ENCODE assay signal across 27 cellular contexts in the genomic region with DNA sequence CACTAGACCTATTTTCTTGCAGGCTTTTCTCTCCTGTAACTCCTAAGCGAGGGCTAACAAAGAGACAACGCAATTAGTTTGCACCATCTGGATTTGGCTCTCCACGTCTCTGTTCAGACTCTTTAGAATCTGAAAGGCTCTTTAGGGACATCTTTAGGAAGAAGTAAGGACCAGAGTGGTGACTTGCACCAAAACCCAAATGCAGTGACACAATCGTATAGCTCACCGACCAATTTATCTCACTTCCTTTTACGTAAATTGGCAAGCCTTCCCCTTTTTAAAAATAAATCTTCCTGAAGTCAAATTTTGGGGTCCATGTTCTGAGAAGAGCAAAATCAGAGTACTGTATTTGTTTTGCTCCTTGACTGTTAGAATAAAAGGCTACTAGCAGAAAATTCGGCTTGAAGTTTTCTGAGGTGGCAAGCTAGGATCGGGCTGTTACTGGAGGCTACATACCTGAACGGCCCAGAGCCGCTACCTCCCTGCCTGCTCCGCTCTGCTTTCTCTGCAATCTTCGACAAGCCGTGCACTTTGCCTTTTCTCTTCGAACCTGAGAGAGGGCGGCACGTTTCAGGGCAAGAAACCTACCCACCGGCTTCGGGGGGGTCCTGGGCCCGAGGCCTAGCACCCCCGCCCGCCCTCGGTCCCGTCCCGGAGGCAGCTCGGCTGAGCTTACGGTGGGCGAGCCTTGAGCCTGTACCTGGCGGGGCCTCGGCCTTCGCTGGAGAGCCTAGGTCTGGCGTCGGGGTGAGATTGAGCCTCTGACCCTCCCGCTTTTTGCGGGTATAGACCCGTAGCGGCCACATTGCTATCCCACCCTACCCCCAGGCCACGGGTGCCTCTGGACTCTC. TPM values are rescaled to one million over a fixed set of nuclear protein-coding genes. Genes with fewer than 3 reads are reported as not detected.
DNase-seq lines count a peak whose midpoint lies in the region; ATAC-seq, FAIRE-seq and TF ChIP-seq lines count a peak whose summit lies in the region.
"Had no signal": no experiment of that assay in that cellular context is flagged by ENCODE, and none has a peak within 500 bp of the region (broad histone marks: within the 10 kb centered on the region; RNA-seq: fewer than 3 reads in every experiment).

No MANE protein-coding gene starts in this region.

- no peaks in the 10 kb centered on the region for H3K9me3 ChIP-seq in left ventricle myocardium inferior (replicated peaks)
- H3K9me3 ChIP-seq in H1 (ENCODE audit: insufficient read depth in 2 of 2, low read depth in 1 of 2, low read length in 1 of 2), result no peaks in the 10 kb centered on the region
- no peaks in the 10 kb centered on the region for H3K9me3 ChIP-seq in upper lobe of right lung
- no peaks in the 10 kb centered on the region for H3K9me3 ChIP-seq in gastrocnemius medialis
- H3K9me3 ChIP-seq: Caco-2, HAP-1 had no signal

- no peak overlapping the region for H3K9ac ChIP-seq in H1 (replicated peaks in 1 of 4; ENCODE audit: extremely low read depth in 1 of 4, low read depth in 3 of 4, low read length in 3 of 4)

- no peak overlapping the region for H2BK15ac ChIP-seq in H1 (ENCODE audit: low read length)

- H3K4me2 ChIP-seq in H1 (ENCODE audit: insufficient read depth in 1 of 2, low read depth in 2 of 2, low read length in 2 of 2), result no peak overlapping the region

- intact Hi-C loops in left ventricle myocardium inferior (cut with micrococcal nuclease) (no loop called here), left ventricle myocardium superior (cut with micrococcal nuclease) (no loop called here), upper lobe of right lung (cut with DNase I) (no loop called here), gastrocnemius medialis (cut with DNase I; ENCODE audit: low total_unique reads) (no loop called here)

- no peak overlapping the region for H2AK5ac ChIP-seq in H1 (ENCODE audit: low read depth, low read length)

- H4K8ac ChIP-seq in H1 (ENCODE audit: extremely low read depth, insufficient read depth, low read length), result no peak overlapping the region

- H3K14ac ChIP-seq in H1 (ENCODE audit: insufficient read length), result no peak overlapping the region

- no peak overlapping the region for H2BK20ac ChIP-seq in H1 (ENCODE audit: low read length)

- no peaks in the 10 kb centered on the region for H4K20me1 ChIP-seq in H1 (replicated peaks in 1 of 2; ENCODE audit: control insufficient read depth in 1 of 2, insufficient read depth in 2 of 2, low read length in 2 of 2)

- H3K18ac ChIP-seq in H1 (ENCODE audit: extremely low read depth, low read length), result 0 out of 2 replicates have a peak overlapping the region, but pooled peaks have one; percentile 15

- H3K79me2 ChIP-seq in H1 (ENCODE audit: control insufficient read depth in 1 of 2, insufficient read depth in 2 of 2, low read length in 2 of 2), result no peaks in the 10 kb centered on the region

- no peak overlapping the region for H4K91ac ChIP-seq in H1 (replicated peaks; ENCODE audit: insufficient read length, low read length)

- FAIRE-seq in H1 (lab: Jason Lieb, UNC), result no peak

- DNase-seq in left ventricle myocardium inferior, result no peak
- no peak for DNase-seq in left ventricle myocardium superior
- peak; percentile 92 for DNase-seq in NOMO-1 treated with DMSO at 0.1 percent for 48 hours (lab: John Stamatoyannopoulos, UW; ENCODE audit: unreplicated experiment)
- DNase-seq in H1 (ENCODE audit: low read depth in 1 of 2, low spot score in 2 of 2), result no peak
- DNase-seq in upper lobe of right lung, result no peak
- no peak for DNase-seq in NCI-H345 treated with DMSO at 0.1 percent for 48 hours (lab: John Stamatoyannopoulos, UW; ENCODE audit: unreplicated experiment)
- DNase-seq in gastrocnemius medialis, result no peak
- no peak for DNase-seq in Ammon's horn (ENCODE audit: low spot score)
- DNase-seq: activated CD4-positive, alpha-beta T cell treated with anti-CD3 and anti-CD28 coated beads, Interleukin-2, amount 10 ng/mL, durations not matched to agents 24 days and 14 days; Caco-2; DND-41; islet precursor cell; NCI-H2081; NCI-H446; occipital lobe; SHP77 treated with DMSO at 0.1 percent for 48 hours; substantia nigra had no signal

- H3K23ac ChIP-seq in H1 (ENCODE audit: insufficient read length), result no peak overlapping the region

- ATAC-seq in left ventricle myocardium superior, result no peak
- ATAC-seq in upper lobe of right lung, result peak; percentile 36
- ATAC-seq in gastrocnemius medialis, result no peak
- ATAC-seq: Panc1 had no signal

- in situ Hi-C loops in gastrocnemius medialis (cut with MboI; ENCODE audit: low sequenced_read_pairs in 4 of 4), result no loop called here

- POLR2A ChIA-PET in H1 (lab: Charles Lee; ENCODE audit: partially characterized antibody), result interaction anchor here (1.3 kb wide), 1 partner anchor 13 kb away, joined by 4 read pairs; no protein-coding TSS in a partner anchor

- H3K4me1 ChIP-seq in left ventricle myocardium inferior (no peaks in the 10 kb centered on the region), H1 (replicated peaks in 1 of 4; ENCODE audit: control insufficient read depth in 3 of 4, insufficient read depth in 4 of 4, low read length in 3 of 4) (no peaks in the 10 kb centered on the region; a peak in 1 of 7 replicates), upper lobe of right lung (no peaks in the 10 kb centered on the region), gastrocnemius medialis (no peaks in the 10 kb centered on the region)
- H3K4me1 ChIP-seq: Caco-2, HAP-1 had no signal

- no peak for TF ChIP-seq POLR2A in H1 (IDR thresholded peaks at IDR 0.05; ENCODE audit: control extremely low read depth in 1 of 2, low read depth in 2 of 2, low read length in 2 of 2)
- TF ChIP-seq POLR2A in gastrocnemius medialis (IDR thresholded peaks at IDR 0.05), result no peak

- peaks cover 6% of the 10 kb centered on the region for H3K27me3 ChIP-seq in left ventricle myocardium inferior (ENCODE audit: low read depth)
- no peaks in the 10 kb centered on the region for H3K27me3 ChIP-seq in H1 (replicated peaks in 1 of 4; ENCODE audit: control insufficient read depth in 3 of 4, extremely low read depth in 1 of 4, insufficient read depth in 3 of 4, low read length in 3 of 4)
- H3K27me3 ChIP-seq in upper lobe of right lung, result no peaks in the 10 kb centered on the region
- H3K27me3 ChIP-seq in gastrocnemius medialis, result no peaks in the 10 kb centered on the region

- H2BK12ac ChIP-seq in H1 (ENCODE audit: low read depth, low read length), result no peak overlapping the region

- no peaks in the 10 kb centered on the region for H3K79me1 ChIP-seq in H1 (ENCODE audit: low read depth, low read length)

- no peak overlapping the region for H4K5ac ChIP-seq in H1 (ENCODE audit: insufficient read length, low read depth, low read length)

- H3K27ac ChIP-seq in left ventricle myocardium inferior (replicated peaks) (no peak overlapping the region), H1 (ENCODE audit: low read depth, low read length) (no peak overlapping the region), upper lobe of right lung (no peak overlapping the region), gastrocnemius medialis (no peak overlapping the region)

- no peak for TF ChIP-seq CTCF in left ventricle myocardium inferior (IDR thresholded peaks at IDR 0.05; ENCODE audit: borderline replicate concordance)
- no peak for TF ChIP-seq CTCF in H1 (IDR thresholded peaks at IDR 0.05; ENCODE audit: control extremely low read depth in 1 of 3, insufficient read depth in 1 of 3, low read depth in 1 of 3, low read length in 3 of 3)
- TF ChIP-seq CTCF in upper lobe of right lung (IDR thresholded peaks at IDR 0.05), result no peak
- TF ChIP-seq CTCF in gastrocnemius medialis (IDR thresholded peaks at IDR 0.05 in 4 of 5, conservative IDR thresholded peaks at IDR 0.05 in 1 of 5), result no peak

- no peak for TF ChIP-seq RAD21 in H1 (IDR thresholded peaks at IDR 0.05 in 1 of 2, conservative IDR thresholded peaks at IDR 0.05 in 1 of 2; ENCODE audit: low read depth in 2 of 2, low read length in 2 of 2)

- H3K23me2 ChIP-seq in H1 (ENCODE audit: low read depth, low read length), result no peaks in the 10 kb centered on the region

- H2AFZ ChIP-seq in H1 (ENCODE audit: low read length), result 0 out of 2 replicates have a peak overlapping the region, but pooled peaks have one; percentile 38

- CTCF ChIA-PET in H1 (lab: Charles Lee; ENCODE audit: partially characterized antibody), result interaction anchor here (0.9 kb wide), 1 partner anchor 117 kb away, joined by 3 read pairs; no protein-coding TSS in a partner anchor

- H2BK120ac ChIP-seq in H1 (replicated peaks; ENCODE audit: low read depth, low read length), result no peak overlapping the region

- no peak overlapping the region for H3K56ac ChIP-seq in H1 (replicated peaks; ENCODE audit: insufficient read length, low read depth, low read length)

- 89% methylated on average over 30 of the region's 37 CpGs; no CpG with 5 or more reads in 1 of the 2 experiments for WGBS in H1 (ENCODE audit: extremely low coverage in 1 of 2, insufficient coverage in 1 of 2, insufficient read length in 1 of 2, insufficient replicate concordance in 2 of 2, low coverage in 1 of 2, low lambda C conversion rate in 2 of 2, missing lambda C conversion rate in 1 of 2), 2 experiments

- no peaks in the 10 kb centered on the region for H3K36me3 ChIP-seq in left ventricle myocardium inferior
- H3K36me3 ChIP-seq in H1 (ENCODE audit: control insufficient read depth in 2 of 4, insufficient read depth in 4 of 4, low read length in 3 of 4), result no peaks in the 10 kb centered on the region
- H3K36me3 ChIP-seq in upper lobe of right lung, result no peaks in the 10 kb centered on the region
- H3K36me3 ChIP-seq in gastrocnemius medialis, result no peaks in the 10 kb centered on the region
- H3K36me3 ChIP-seq: HAP-1 had no signal

- H3K4ac ChIP-seq in H1 (replicated peaks; ENCODE audit: insufficient read length, low read depth, low read length), result no peak overlapping the region

- TF ChIP-seq EP300 in H1 (IDR thresholded peaks at IDR 0.05; ENCODE audit: borderline replicate concordance in 1 of 2, low read depth in 2 of 2, low read length in 2 of 2), result no peak

- H3K4me3 ChIP-seq in left ventricle myocardium inferior (peak overlapping the region; percentile 21), H1 (ENCODE audit: extremely low read depth in 1 of 4, insufficient read depth in 2 of 4, low read depth in 3 of 4, low read length in 4 of 4) (no peak overlapping the region), upper lobe of right lung (no peak overlapping the region), gastrocnemius medialis (no peak overlapping the region)
- H3K4me3 ChIP-seq: HAP-1, lung had no signal

- no peak overlapping the region for H2BK5ac ChIP-seq in H1 (ENCODE audit: low read depth, low read length)

RNA-seq across cellular contexts. Expression of gene MEIKIN, which starts 0.5 kb away (rescaled TPM):
- total RNA-seq in left ventricle myocardium inferior (not detected), left ventricle myocardium superior (not detected), upper lobe of right lung (not detected), gastrocnemius medialis (not detected)
- not detected in 2 replicates for total RNA-seq in H1 (2021; fragmentation: NEBNext Ultra II Directional; extraction: Animal tissue kit (Norgen Biotek cat#: 25700))
- not detected in 2 replicates for polyA plus RNA-seq in H1 (2011; rRNA removed)
- not detected for polyA plus RNA-seq in H1 (2011; cell fraction: cytosol; rRNA removed)
- not detected for polyA plus RNA-seq in H1 (2011; cell fraction: nucleus; rRNA removed)
- polyA plus RNA-seq in H1 (2012, experiment 1 of 2), result not detected in 4 replicates
- polyA plus RNA-seq in H1 (2012, experiment 2 of 2), result not detected
- polyA plus RNA-seq in H1 (2013, experiment 1 of 2), result not detected
- polyA plus RNA-seq in H1 (2013, experiment 2 of 2), result 0.24 TPM
- polyA minus RNA-seq in H1 (2011; rRNA and poly(A)+ RNA removed), result not detected in 2 replicates
- not detected for polyA minus RNA-seq in H1 (2011; cell fraction: cytosol; rRNA and poly(A)+ RNA removed)
- not detected for polyA minus RNA-seq in H1 (2011; cell fraction: nucleus; rRNA and poly(A)+ RNA removed)
- total RNA-seq: A673; activated CD4-positive, alpha-beta T cell treated with anti-CD3 and anti-CD28 coated beads, Interleukin-2, amount 10 ng/mL, durations not matched to agents 24 days and 14 days; activated T-helper 1 cell treated with anti-CD3 and anti-CD28 coated beads, Interleukin-12 subunit alpha, Interleukin-12 subunit beta, Interleukin-2, Interleukin-4 antibody, amounts not matched to agents 30 ng/mL and 10 ng/mL and 1 ng/mL, durations not matched to agents 14 hours and 24 hours and 36 hours; Caco-2; dermis microvascular lymphatic vessel endothelial cell; fibroblast of lung; glomerular endothelial cell; lung; T-helper 1 cell treated with Interleukin-12 subunit alpha and Interleukin-12 subunit beta and Interleukin-4 antibody, amounts not matched to agents 30 ng/mL and 1 ng/mL, for 36 hours had no signal
- polyA plus RNA-seq: BJ, fibroblast of lung had no signal
